1 cellular context compared by ENCODE assay signal in the genomic region with DNA sequence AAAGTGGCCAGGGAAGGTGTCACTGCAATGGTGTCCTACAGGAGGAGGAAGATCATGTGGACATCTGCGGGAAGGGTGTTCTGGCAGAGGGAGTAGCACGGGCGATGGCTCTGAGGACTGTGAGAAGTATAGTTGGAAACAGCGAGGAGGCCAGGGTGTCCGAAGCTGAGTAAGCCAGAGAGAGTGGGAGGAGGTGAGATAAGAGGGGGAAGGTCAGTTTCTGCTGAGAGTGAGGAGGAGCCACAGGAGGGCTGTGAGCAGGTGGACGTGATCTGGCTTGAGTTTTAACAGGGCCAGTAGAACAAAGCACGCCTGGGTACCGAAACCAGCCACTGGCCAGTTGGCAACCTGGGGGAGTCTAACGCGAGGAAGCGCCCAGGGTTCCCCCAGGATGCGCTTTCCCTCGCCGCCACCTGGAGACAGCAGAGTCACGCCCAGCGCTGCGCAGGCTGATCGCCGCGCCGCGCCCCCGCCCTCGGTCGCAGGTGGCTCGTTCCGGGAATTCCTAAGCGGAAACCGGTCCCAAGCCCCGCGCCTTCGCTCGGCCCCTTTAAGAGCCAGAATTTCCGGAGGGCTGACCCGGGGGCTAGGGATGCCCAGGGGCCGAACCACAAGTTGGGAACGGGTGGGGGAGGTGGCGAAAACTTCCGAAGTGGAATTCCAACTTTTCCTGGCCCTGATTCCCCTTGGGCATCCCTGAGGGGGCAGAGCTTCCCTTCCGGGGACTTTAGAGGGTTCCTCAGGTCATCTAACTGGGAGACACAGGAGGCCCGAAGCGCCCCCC.
A peak's percentile ranks its signal among the peaks of the same experiment; 100 is the strongest.
TF ChIP-seq lines count a peak whose summit lies in the region.

No MANE protein-coding gene starts in this region.

TF ChIP-seq in K562, 482 proteins besides CTCF, POLR2A, EP300 and RAD21 (continued from another document and continues in another):
- TF ChIP-seq RBM17 (IDR thresholded peaks at IDR 0.05; ENCODE audit: borderline replicate concordance, low read depth, low read length) (no peak), ZC3H4 (CRISPR knock-in tag; IDR thresholded peaks at IDR 0.05; ENCODE audit: borderline replicate concordance) (no peak), ZEB2 (IDR thresholded peaks at IDR 0.05) (peak; percentile 95), CC2D1A (IDR thresholded peaks at IDR 0.05) (peak; percentile 86), ZNF778 (CRISPR knock-in tag; IDR thresholded peaks at IDR 0.05) (no peak), SOX6 (IDR thresholded peaks at IDR 0.05) (peak; percentile 69; the same call in 1 of the 2 replicates), ZNF696 (CRISPR knock-in tag; conservative IDR thresholded peaks at IDR 0.05) (no peak), DACH1 (IDR thresholded peaks at IDR 0.05; ENCODE audit: partially characterized antibody) (peak; percentile 27), RNF2 (IDR thresholded peaks at IDR 0.05) (0 out of 2 replicates have a peak, but pooled peaks have one; percentile 0), HNRNPUL1 (IDR thresholded peaks at IDR 0.05; ENCODE audit: low read length) (no peak), MCM7 (IDR thresholded peaks at IDR 0.05) (no peak), HLTF (IDR thresholded peaks at IDR 0.05) (peak; percentile 97), SRF (CRISPR knock-in tag; IDR thresholded peaks at IDR 0.05) (no peak), ELF1 (tag; IDR thresholded peaks at IDR 0.05) (peak; percentile 72), CHCHD3 (CRISPR knock-in tag; IDR thresholded peaks at IDR 0.05) (no peak), NR2C2 (CRISPR knock-in tag; IDR thresholded peaks at IDR 0.05) (no peak), NR2C2 (tag; IDR thresholded peaks at IDR 0.05) (peak; percentile 83; the same call in 1 of the 2 replicates), PPARD (CRISPR knock-in tag; IDR thresholded peaks at IDR 0.05) (no peak), MEIS2 (IDR thresholded peaks at IDR 0.05; ENCODE audit: partially characterized antibody) (peak; percentile 43), MIER1 (IDR thresholded peaks at IDR 0.05; ENCODE audit: low read depth) (peak; percentile 52; the same call in 1 of the 2 replicates), NCOR1 (IDR thresholded peaks at IDR 0.05) (peak; percentile 27; the same call in 1 of the 2 replicates), MCM5 (IDR thresholded peaks at IDR 0.05; ENCODE audit: low read depth) (no peak), JUND (IDR thresholded peaks at IDR 0.05; ENCODE audit: borderline replicate concordance, low read depth, low read length) (peak; percentile 69), JUND (tag; IDR thresholded peaks at IDR 0.05; ENCODE audit: borderline replicate concordance, low read depth, low read length) (peak; percentile 70; the same call in 1 of the 3 replicates), HDAC1 (IDR thresholded peaks at IDR 0.05) (peak; percentile 69 to 93; a peak in 3 of 4 replicates), ETV5 (CRISPR knock-in tag; IDR thresholded peaks at IDR 0.05; ENCODE audit: low read depth) (0 out of 2 replicates have a peak, but pooled peaks have one; percentile 50), TAL1 (IDR thresholded peaks at IDR 0.05) (no peak; the same call in 1 of the 2 replicates), GTF2F1 (IDR thresholded peaks at IDR 0.05; ENCODE audit: low read depth, low read length) (no peak), TRIM24 (IDR thresholded peaks at IDR 0.05) (peak; percentile 69 to 80; a peak in 3 of 4 replicates), SNIP1 (IDR thresholded peaks at IDR 0.05; ENCODE audit: low read depth) (0 out of 2 replicates have a peak, but pooled peaks have one; percentile 22), NEUROD1 (IDR thresholded peaks at IDR 0.05; ENCODE audit: borderline replicate concordance, low read depth, low read length, partially characterized antibody) (peak; percentile 66), ZNF707 (CRISPR knock-in tag; conservative IDR thresholded peaks at IDR 0.05) (no peak), CBFA2T2 (conservative IDR thresholded peaks at IDR 0.05) (peak; percentile 38), ZBTB17 (CRISPR knock-in tag; IDR thresholded peaks at IDR 0.05) (0 out of 2 replicates have a peak, but pooled peaks have one; percentile 22), IFI16 (CRISPR knock-in tag; IDR thresholded peaks at IDR 0.05) (no peak)
- TF ChIP-seq, protein P1, sequence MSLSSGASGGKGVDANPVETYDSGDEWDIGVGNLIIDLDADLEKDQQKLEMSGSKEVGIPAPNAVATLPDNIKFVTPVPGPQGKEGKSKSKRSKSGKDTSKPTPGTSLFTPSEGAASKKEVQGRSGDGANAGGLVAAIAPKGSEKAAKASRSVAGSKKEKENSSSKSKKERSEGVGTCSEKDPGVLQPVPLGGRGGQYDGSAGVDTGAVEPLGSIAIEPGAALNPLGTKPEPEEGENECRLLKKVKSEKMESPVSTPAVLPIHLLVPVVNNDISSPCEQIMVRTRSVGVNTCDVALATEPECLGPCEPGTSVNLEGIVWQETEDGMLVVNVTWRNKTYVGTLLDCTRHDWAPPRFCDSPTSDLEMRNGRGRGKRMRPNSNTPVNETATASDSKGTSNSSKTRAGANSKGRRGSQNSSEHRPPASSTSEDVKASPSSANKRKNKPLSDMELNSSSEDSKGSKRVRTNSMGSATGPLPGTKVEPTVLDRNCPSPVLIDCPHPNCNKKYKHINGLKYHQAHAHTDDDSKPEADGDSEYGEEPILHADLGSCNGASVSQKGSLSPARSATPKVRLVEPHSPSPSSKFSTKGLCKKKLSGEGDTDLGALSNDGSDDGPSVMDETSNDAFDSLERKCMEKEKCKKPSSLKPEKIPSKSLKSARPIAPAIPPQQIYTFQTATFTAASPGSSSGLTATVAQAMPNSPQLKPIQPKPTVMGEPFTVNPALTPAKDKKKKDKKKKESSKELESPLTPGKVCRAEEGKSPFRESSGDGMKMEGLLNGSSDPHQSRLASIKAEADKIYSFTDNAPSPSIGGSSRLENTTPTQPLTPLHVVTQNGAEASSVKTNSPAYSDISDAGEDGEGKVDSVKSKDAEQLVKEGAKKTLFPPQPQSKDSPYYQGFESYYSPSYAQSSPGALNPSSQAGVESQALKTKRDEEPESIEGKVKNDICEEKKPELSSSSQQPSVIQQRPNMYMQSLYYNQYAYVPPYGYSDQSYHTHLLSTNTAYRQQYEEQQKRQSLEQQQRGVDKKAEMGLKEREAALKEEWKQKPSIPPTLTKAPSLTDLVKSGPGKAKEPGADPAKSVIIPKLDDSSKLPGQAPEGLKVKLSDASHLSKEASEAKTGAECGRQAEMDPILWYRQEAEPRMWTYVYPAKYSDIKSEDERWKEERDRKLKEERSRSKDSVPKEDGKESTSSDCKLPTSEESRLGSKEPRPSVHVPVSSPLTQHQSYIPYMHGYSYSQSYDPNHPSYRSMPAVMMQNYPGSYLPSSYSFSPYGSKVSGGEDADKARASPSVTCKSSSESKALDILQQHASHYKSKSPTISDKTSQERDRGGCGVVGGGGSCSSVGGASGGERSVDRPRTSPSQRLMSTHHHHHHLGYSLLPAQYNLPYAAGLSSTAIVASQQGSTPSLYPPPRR (CRISPR knock-in tag; IDR thresholded peaks at IDR 0.05; ENCODE audit: borderline replicate concordance), result no peak
- TF ChIP-seq, protein P2, sequence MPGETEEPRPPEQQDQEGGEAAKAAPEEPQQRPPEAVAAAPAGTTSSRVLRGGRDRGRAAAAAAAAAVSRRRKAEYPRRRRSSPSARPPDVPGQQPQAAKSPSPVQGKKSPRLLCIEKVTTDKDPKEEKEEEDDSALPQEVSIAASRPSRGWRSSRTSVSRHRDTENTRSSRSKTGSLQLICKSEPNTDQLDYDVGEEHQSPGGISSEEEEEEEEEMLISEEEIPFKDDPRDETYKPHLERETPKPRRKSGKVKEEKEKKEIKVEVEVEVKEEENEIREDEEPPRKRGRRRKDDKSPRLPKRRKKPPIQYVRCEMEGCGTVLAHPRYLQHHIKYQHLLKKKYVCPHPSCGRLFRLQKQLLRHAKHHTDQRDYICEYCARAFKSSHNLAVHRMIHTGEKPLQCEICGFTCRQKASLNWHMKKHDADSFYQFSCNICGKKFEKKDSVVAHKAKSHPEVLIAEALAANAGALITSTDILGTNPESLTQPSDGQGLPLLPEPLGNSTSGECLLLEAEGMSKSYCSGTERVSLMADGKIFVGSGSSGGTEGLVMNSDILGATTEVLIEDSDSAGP (CRISPR knock-in tag; IDR thresholded peaks at IDR 0.05), result peak; percentile 95
- TF ChIP-seq, protein P3, sequence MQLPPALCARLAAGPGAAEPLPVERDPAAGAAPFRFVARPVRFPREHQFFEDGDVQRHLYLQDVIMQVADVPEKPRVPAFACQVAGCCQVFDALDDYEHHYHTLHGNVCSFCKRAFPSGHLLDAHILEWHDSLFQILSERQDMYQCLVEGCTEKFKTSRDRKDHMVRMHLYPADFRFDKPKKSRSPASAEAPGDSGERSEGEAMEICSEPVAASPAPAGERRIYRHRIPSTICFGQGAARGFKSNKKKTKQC (CRISPR knock-in tag; IDR thresholded peaks at IDR 0.05), result no peak
- TF ChIP-seq, protein P4, sequence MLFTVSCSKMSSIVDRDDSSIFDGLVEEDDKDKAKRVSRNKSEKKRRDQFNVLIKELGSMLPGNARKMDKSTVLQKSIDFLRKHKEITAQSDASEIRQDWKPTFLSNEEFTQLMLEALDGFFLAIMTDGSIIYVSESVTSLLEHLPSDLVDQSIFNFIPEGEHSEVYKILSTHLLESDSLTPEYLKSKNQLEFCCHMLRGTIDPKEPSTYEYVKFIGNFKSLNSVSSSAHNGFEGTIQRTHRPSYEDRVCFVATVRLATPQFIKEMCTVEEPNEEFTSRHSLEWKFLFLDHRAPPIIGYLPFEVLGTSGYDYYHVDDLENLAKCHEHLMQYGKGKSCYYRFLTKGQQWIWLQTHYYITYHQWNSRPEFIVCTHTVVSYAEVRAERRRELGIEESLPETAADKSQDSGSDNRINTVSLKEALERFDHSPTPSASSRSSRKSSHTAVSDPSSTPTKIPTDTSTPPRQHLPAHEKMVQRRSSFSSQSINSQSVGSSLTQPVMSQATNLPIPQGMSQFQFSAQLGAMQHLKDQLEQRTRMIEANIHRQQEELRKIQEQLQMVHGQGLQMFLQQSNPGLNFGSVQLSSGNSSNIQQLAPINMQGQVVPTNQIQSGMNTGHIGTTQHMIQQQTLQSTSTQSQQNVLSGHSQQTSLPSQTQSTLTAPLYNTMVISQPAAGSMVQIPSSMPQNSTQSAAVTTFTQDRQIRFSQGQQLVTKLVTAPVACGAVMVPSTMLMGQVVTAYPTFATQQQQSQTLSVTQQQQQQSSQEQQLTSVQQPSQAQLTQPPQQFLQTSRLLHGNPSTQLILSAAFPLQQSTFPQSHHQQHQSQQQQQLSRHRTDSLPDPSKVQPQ (CRISPR knock-in tag; IDR thresholded peaks at IDR 0.05; ENCODE audit: borderline replicate concordance), result 0 out of 2 replicates have a peak, but pooled peaks have one; percentile 8
- TF ChIP-seq, protein P5, sequence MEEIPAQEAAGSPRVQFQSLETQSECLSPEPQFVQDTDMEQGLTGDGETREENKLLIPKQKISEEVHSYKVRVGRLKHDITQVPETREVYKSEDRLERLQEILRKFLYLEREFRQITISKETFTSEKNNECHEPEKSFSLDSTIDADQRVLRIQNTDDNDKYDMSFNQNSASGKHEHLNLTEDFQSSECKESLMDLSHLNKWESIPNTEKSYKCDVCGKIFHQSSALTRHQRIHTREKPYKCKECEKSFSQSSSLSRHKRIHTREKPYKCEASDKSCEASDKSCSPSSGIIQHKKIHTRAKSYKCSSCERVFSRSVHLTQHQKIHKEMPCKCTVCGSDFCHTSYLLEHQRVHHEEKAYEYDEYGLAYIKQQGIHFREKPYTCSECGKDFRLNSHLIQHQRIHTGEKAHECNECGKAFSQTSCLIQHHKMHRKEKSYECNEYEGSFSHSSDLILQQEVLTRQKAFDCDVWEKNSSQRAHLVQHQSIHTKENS (CRISPR knock-in tag; IDR thresholded peaks at IDR 0.05), result no peak
